ENCODE assay signal across 8 cellular contexts in genomic region chr10:43648083-43648391, GRCh38. TPM values are rescaled to one million over a fixed set of nuclear protein-coding genes. Genes with fewer than 3 reads are reported as not detected.
DNase-seq lines count a peak whose midpoint lies in the region; ATAC-seq and TF ChIP-seq lines count a peak whose summit lies in the region.

No MANE protein-coding gene starts in this region.

- peak overlapping the region; percentile 80 for H3K4me3 Mint-ChIP-seq in activated CD4-positive, alpha-beta T cell treated with anti-CD3 and anti-CD28 coated beads, Interleukin-2, amount 10 ng/mL, durations not matched to agents 7 days and 5 days

- H3K27ac Mint-ChIP-seq in activated CD4-positive, alpha-beta T cell treated with anti-CD3 and anti-CD28 coated beads, Interleukin-2, amount 10 ng/mL, durations not matched to agents 7 days and 5 days = peak overlapping the region; percentile 83
- peak overlapping the region; percentile 76 to 85 for H3K27ac Mint-ChIP-seq in activated naive CD4-positive, alpha-beta T cell treated with anti-CD3 and anti-CD28 coated beads, Interleukin-2, amount 50 U/mL, for 72 hours

- H3K27me3 ChIP-seq in layer of hippocampus (ENCODE audit: control insufficient read depth, insufficient read depth, low read length) (no peaks in the 10 kb centered on the region), thyroid gland (no peaks in the 10 kb centered on the region)

- peaks cover 39% of the 10 kb centered on the region for H3K9me3 Mint-ChIP-seq in activated CD4-positive, alpha-beta T cell treated with anti-CD3 and anti-CD28 coated beads, Interleukin-2, amount 10 ng/mL, durations not matched to agents 7 days and 5 days
- H3K9me3 Mint-ChIP-seq in activated naive CD4-positive, alpha-beta T cell treated with anti-CD3 and anti-CD28 coated beads, Interleukin-2, amount 50 U/mL, for 72 hours = peaks cover 26 to 37% of the 10 kb centered on the region in 2 donors

- 39 to 68% methylated on average over 6 to 9 of the region's 9 CpGs for WGBS in thyroid gland, 2 donors

- no peak for TF ChIP-seq CTCF in thyroid gland (IDR thresholded peaks at IDR 0.05)

- no peak for TF ChIP-seq POLR2A in thyroid gland (IDR thresholded peaks at IDR 0.05)

- peaks cover 46% of the 10 kb centered on the region for H3K36me3 Mint-ChIP-seq in activated CD4-positive, alpha-beta T cell treated with anti-CD3 and anti-CD28 coated beads, Interleukin-2, amount 10 ng/mL, durations not matched to agents 7 days and 5 days (ENCODE audit: low read depth)
- H3K36me3 Mint-ChIP-seq in activated naive CD4-positive, alpha-beta T cell treated with anti-CD3 and anti-CD28 coated beads, Interleukin-2, amount 50 U/mL, for 72 hours = peaks cover 47 to 54% of the 10 kb centered on the region in 2 donors

- POLR2A ChIA-PET in activated CD4-positive, alpha-beta T cell treated with anti-CD3 and anti-CD28 coated beads, Interleukin-2, amount 10 ng/mL, durations not matched to agents 7 days and 5 days (lab: Charles Lee) = no interaction called here

- peak overlapping the region; percentile 77 for H3K27ac ChIP-seq in layer of hippocampus (ENCODE audit: low read depth, low read length)
- H3K27ac ChIP-seq in thyroid gland = peak overlapping the region in 2 of 3 donors; percentile 55 to 86

- H3K4me3 ChIP-seq in thyroid gland (replicated peaks in 1 of 3) = peak overlapping the region; percentile 69 to 82 (median 82)

- peaks cover 4% of the 10 kb centered on the region for H3K27me3 Mint-ChIP-seq in activated CD4-positive, alpha-beta T cell treated with anti-CD3 and anti-CD28 coated beads, Interleukin-2, amount 10 ng/mL, durations not matched to agents 7 days and 5 days

- peaks cover 30 to 32% of the 10 kb centered on the region in 2 donors for H3K36me3 ChIP-seq in thyroid gland

- CTCF ChIA-PET in activated CD4-positive, alpha-beta T cell treated with anti-CD3 and anti-CD28 coated beads, Interleukin-2, amount 10 ng/mL, durations not matched to agents 7 days and 5 days (lab: Charles Lee) = interaction anchor here (0.8 to 2.3 kb wide), 3 partner anchors 11 to 42 kb away, joined by 3 to 8 read pairs (median 6); no protein-coding TSS in a partner anchor

- no peak for ATAC-seq in activated naive CD4-positive, alpha-beta T cell treated with anti-CD3 and anti-CD28 coated beads, Interleukin-2, amount 50 U/mL, for 72 hours
- ATAC-seq in HG02588 (IDR thresholded peaks at IDR 0.05; ENCODE audit: unreplicated experiment) = no peak
- no peak for ATAC-seq in GM18520 (IDR thresholded peaks at IDR 0.05; ENCODE audit: unreplicated experiment)

- H3K4me1 Mint-ChIP-seq in activated CD4-positive, alpha-beta T cell treated with anti-CD3 and anti-CD28 coated beads, Interleukin-2, amount 10 ng/mL, durations not matched to agents 7 days and 5 days = peaks cover 23% of the 10 kb centered on the region

- intact Hi-C loops in thyroid gland (cut with DNase I) = loop anchor here (5.0 kb wide), 1 partner anchor 36 kb away; no protein-coding TSS in a partner anchor

- H3K9me3 ChIP-seq in thyroid gland = peaks cover 14% of the 10 kb centered on the region

- H3K4me1 ChIP-seq in thyroid gland = peaks cover 3 to 9% of the 10 kb centered on the region in 2 donors

- no peak for DNase-seq in activated CD4-positive, alpha-beta T cell treated with anti-CD3 and anti-CD28 coated beads, Interleukin-2, amount 10 ng/mL, durations not matched to agents 7 days and 5 days
- DNase-seq in activated CD4-positive, alpha-beta T cell treated with anti-CD3 and anti-CD28 coated beads, Interleukin-2, amount 50 U/mL, for 1 hour = no peak
- DNase-seq in activated naive CD4-positive, alpha-beta T cell treated with anti-CD3 and anti-CD28 coated beads, Interleukin-2, amount 50 U/mL, for 72 hours (ENCODE audit: low spot score in 2 of 2) = no peak
- DNase-seq in thyroid gland = no peak
- DNase-seq in NCI-H82 treated with DMSO at 0.1 percent for 48 hours (lab: John Stamatoyannopoulos, UW; ENCODE audit: unreplicated experiment) = no peak

RNA-seq across cellular contexts. Expression of gene ZNF32, which starts 0.6 kb away (rescaled TPM):
- total RNA-seq in activated CD4-positive, alpha-beta T cell treated with anti-CD3 and anti-CD28 coated beads, Interleukin-2, amount 10 ng/mL, durations not matched to agents 7 days and 5 days = 10 to 100 TPM; 18.0 to 19.0 TPM
- total RNA-seq in activated naive CD4-positive, alpha-beta T cell treated with anti-CD3 and anti-CD28 coated beads, Interleukin-2, amount 50 U/mL, for 72 hours = 10 to 100 TPM in 1 of 2 donors, 1 to 10 TPM in 1; 3.1 to 12.0 TPM
- total RNA-seq in thyroid gland = 10 to 100 TPM; 28.9 to 63.3 (median 48.4) TPM

RNA-seq across cellular contexts. Expression of gene ZNF485, which starts 41.8 kb away (rescaled TPM):
- 1 to 10 TPM; 3.4 to 4.2 TPM for total RNA-seq in activated CD4-positive, alpha-beta T cell treated with anti-CD3 and anti-CD28 coated beads, Interleukin-2, amount 10 ng/mL, durations not matched to agents 7 days and 5 days
- total RNA-seq in activated naive CD4-positive, alpha-beta T cell treated with anti-CD3 and anti-CD28 coated beads, Interleukin-2, amount 50 U/mL, for 72 hours = 1 to 10 TPM; 2.8 to 5.8 TPM
- total RNA-seq in thyroid gland = 1 to 10 TPM; 1.5 to 3.3 (median 2.2) TPM
